17 cellular contexts compared by ENCODE assay signal in the genomic region with DNA sequence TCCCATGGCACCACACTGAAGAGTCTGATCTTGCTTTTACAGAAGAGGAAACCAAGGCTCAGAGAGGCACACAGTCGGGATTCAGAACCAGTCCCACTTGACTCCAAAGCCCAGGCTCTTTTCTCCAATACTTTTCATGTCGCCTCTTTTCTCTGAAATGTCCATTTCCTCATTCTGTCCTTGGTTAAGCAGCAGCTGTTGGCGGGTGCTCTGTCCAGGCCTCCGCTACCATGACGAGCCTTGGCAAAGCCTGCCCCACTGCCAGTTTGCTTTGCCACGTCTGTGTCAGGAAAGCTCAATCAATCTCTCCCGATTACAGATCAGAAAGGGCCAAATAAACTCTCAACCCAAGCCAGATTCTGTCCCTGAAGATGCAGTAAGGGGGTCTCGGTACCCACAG. TPM values are rescaled to one million over a fixed set of nuclear protein-coding genes. Genes with fewer than 3 reads are reported as not detected.
"Had no signal": no experiment of that assay in that cellular context is flagged by ENCODE, and none has a peak within 500 bp of the region (broad histone marks: within the 10 kb centered on the region; RNA-seq: fewer than 3 reads in every experiment).

No MANE protein-coding gene starts in this region.

- H3K27ac ChIP-seq: cardiac muscle cell, neural progenitor cell had no signal

- H3K4me1 ChIP-seq: neural progenitor cell had no signal

- H2AFZ ChIP-seq: neural progenitor cell had no signal

- H3K27me3 Mint-ChIP-seq: activated CD8-positive, alpha-beta memory T cell treated with anti-CD3 and anti-CD28 coated beads, Interleukin-2, amount 10 ng/mL, durations not matched to agents 7 days and 5 days; activated naive CD8-positive, alpha-beta T cell treated with anti-CD3 and anti-CD28 coated beads for 36 hours had no signal

- ATAC-seq: activated CD8-positive, alpha-beta memory T cell treated with anti-CD3 and anti-CD28 coated beads, Interleukin-2, amount 10 ng/mL, durations not matched to agents 7 days and 5 days; effector memory CD8-positive, alpha-beta T cell; stimulated activated effector memory CD8-positive, alpha-beta T cell treated with anti-CD3 and anti-CD28 coated beads, Interleukin-12 subunit alpha, Interleukin-12 subunit beta, amount 100 ng/mL, for 72 hours had no signal

- H3K27ac Mint-ChIP-seq: activated CD8-positive, alpha-beta memory T cell treated with anti-CD3 and anti-CD28 coated beads, Interleukin-2, amount 10 ng/mL, durations not matched to agents 7 days and 5 days; activated naive CD8-positive, alpha-beta T cell treated with anti-CD3 and anti-CD28 coated beads for 36 hours; activated T-cell treated with anti-CD3 and anti-CD28 coated beads, Interleukin-2, amount 50 U/mL, for 24 hours; effector memory CD8-positive, alpha-beta T cell; neural progenitor cell; stimulated activated effector memory CD8-positive, alpha-beta T cell treated with anti-CD3 and anti-CD28 coated beads, Interleukin-12 subunit alpha, Interleukin-12 subunit beta, amount 100 ng/mL, for 72 hours had no signal

- H3K4me2 ChIP-seq: neural progenitor cell had no signal

- H3K36me3 Mint-ChIP-seq: activated CD8-positive, alpha-beta memory T cell treated with anti-CD3 and anti-CD28 coated beads, Interleukin-2, amount 10 ng/mL, durations not matched to agents 7 days and 5 days; activated naive CD8-positive, alpha-beta T cell treated with anti-CD3 and anti-CD28 coated beads for 36 hours; stimulated activated effector memory CD8-positive, alpha-beta T cell treated with anti-CD3 and anti-CD28 coated beads, Interleukin-12 subunit alpha, Interleukin-12 subunit beta, amount 100 ng/mL, for 72 hours had no signal

- H3K4me3 Mint-ChIP-seq: activated CD8-positive, alpha-beta memory T cell treated with anti-CD3 and anti-CD28 coated beads, Interleukin-2, amount 10 ng/mL, durations not matched to agents 7 days and 5 days; activated naive CD8-positive, alpha-beta T cell treated with anti-CD3 and anti-CD28 coated beads for 36 hours; activated T-cell treated with anti-CD3 and anti-CD28 coated beads, Interleukin-2, amount 50 U/mL, for 24 hours; effector memory CD8-positive, alpha-beta T cell; neural progenitor cell; stimulated activated effector memory CD8-positive, alpha-beta T cell treated with anti-CD3 and anti-CD28 coated beads, Interleukin-12 subunit alpha, Interleukin-12 subunit beta, amount 100 ng/mL, for 72 hours had no signal

- H3K9me3 Mint-ChIP-seq: activated naive CD8-positive, alpha-beta T cell treated with anti-CD3 and anti-CD28 coated beads for 36 hours; activated T-cell treated with anti-CD3 and anti-CD28 coated beads, Interleukin-2, amount 50 U/mL, for 24 hours; effector memory CD8-positive, alpha-beta T cell; neural progenitor cell; stimulated activated effector memory CD8-positive, alpha-beta T cell treated with anti-CD3 and anti-CD28 coated beads, Interleukin-12 subunit alpha, Interleukin-12 subunit beta, amount 100 ng/mL, for 72 hours had no signal

- H3K4me3 ChIP-seq: cardiac muscle cell, coronary artery, neural progenitor cell, skin epidermis had no signal

- H3K36me3 ChIP-seq: cardiac muscle cell, neural progenitor cell had no signal

- H3K27me3 ChIP-seq: cardiac muscle cell, neural progenitor cell had no signal

- H3K4me1 Mint-ChIP-seq: activated CD8-positive, alpha-beta memory T cell treated with anti-CD3 and anti-CD28 coated beads, Interleukin-2, amount 10 ng/mL, durations not matched to agents 7 days and 5 days; stimulated activated effector memory CD8-positive, alpha-beta T cell treated with anti-CD3 and anti-CD28 coated beads, Interleukin-12 subunit alpha, Interleukin-12 subunit beta, amount 100 ng/mL, for 72 hours had no signal

- DNase-seq: activated CD4-positive, alpha-beta T cell treated with anti-CD3 and anti-CD28 coated beads, Interleukin-2, amount 50 U/mL, for 4 hours; activated CD4-positive, CD25-positive, alpha-beta regulatory T cell treated with anti-CD3 and anti-CD28 coated beads, Interleukin-2, amount 50 U/mL, for 72 hours; activated CD8-positive, alpha-beta memory T cell treated with anti-CD3 and anti-CD28 coated beads, Interleukin-2, amount 10 ng/mL, durations not matched to agents 7 days and 5 days; activated gamma-delta T cell; activated naive CD8-positive, alpha-beta T cell treated with anti-CD3 and anti-CD28 coated beads for 36 hours; activated T-cell treated with anti-CD3 and anti-CD28 coated beads, Interleukin-2, amount 50 U/mL, for 24 hours; aorta; effector memory CD8-positive, alpha-beta T cell; hippocampal formation; midbrain; retina had no signal

RNA-seq across cellular contexts. Expression of gene CEP295NL, which starts 9.1 kb away (rescaled TPM):
- total RNA-seq: T-helper 2 cell treated with Interferon-gamma antibody and Interleukin-4, amounts not matched to agents 100 ng/mL and 5 ng/mL, for 36 hours had no signal
- polyA plus RNA-seq: cardiac muscle cell had no signal
